1 cellular context compared by ENCODE assay signal in genomic region chr4:138438608-138439007, GRCh38.
TF ChIP-seq lines count a peak whose summit lies in the region.

No MANE protein-coding gene starts in this region.

TF ChIP-seq in IMR-90, 13 proteins besides CTCF, POLR2A, EP300 and RAD21 (continued from another document):
- TF ChIP-seq ELK1 (IDR thresholded peaks at IDR 0.05; ENCODE audit: borderline replicate concordance, low read depth, low read length): no peak
- TF ChIP-seq USF2 (IDR thresholded peaks at IDR 0.05; ENCODE audit: low read depth, low read length): 0 out of 2 replicates have a peak, but pooled peaks have one; percentile 6
